17 cellular contexts compared by ENCODE assay signal in the genomic region with DNA sequence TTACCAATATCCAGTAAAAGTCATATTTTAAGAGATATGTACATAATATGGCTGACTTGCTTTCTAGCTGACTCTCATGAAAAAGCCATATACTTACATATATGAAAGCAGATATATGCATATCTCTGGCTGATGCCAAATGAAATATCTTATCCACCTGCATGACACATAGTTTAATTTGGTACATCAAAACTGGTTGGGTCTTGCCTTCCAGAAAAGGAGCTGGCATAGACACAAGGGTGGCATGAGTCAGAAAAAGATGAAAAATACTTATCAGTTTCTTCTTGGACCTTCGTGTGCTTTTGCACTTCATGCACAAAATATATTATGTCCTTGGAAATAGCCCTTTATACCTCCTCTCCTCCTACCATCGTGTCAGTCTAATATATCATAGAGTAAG. TPM values are rescaled to one million over a fixed set of nuclear protein-coding genes. Genes with fewer than 3 reads are reported as not detected.
DNase-seq lines count a peak whose midpoint lies in the region; ATAC-seq and TF ChIP-seq lines count a peak whose summit lies in the region.
"Had no signal": no experiment of that assay in that cellular context is flagged by ENCODE, and none has a peak within 500 bp of the region (broad histone marks: within the 10 kb centered on the region; RNA-seq: fewer than 3 reads in every experiment).

No MANE protein-coding gene starts in this region.

- no peaks in the 10 kb centered on the region for H3K27me3 Mint-ChIP-seq in nephron progenitor cell (ENCODE audit: low read depth, poor library complexity)
- H3K27me3 Mint-ChIP-seq: CD4-positive, CD25-positive, alpha-beta regulatory T cell had no signal

- no peaks in the 10 kb centered on the region for H3K36me3 Mint-ChIP-seq in nephron progenitor cell (ENCODE audit: low read depth)
- H3K36me3 Mint-ChIP-seq: CD4-positive, CD25-positive, alpha-beta regulatory T cell; CD8-positive, alpha-beta T cell had no signal

- CTCF ChIA-PET in RWPE1 (lab: Yijun Ruan, JAX): no interaction called here
- CTCF ChIA-PET in mammary epithelial cell (lab: Charles Lee; ENCODE audit: low non-redundant PET): interaction anchor here (0.8 kb wide), 1 partner anchor 9 kb away, joined by 5 read pairs; no protein-coding TSS in a partner anchor

- WGBS in mammary epithelial cell (ENCODE audit: low coverage, missing lambda C conversion rate): 70% methylated on average over 2 of the region's 2 CpGs

- H2AFZ ChIP-seq in mammary epithelial cell (ENCODE audit: low read depth, low read length): no peak overlapping the region

- DNase-seq in RWPE1 (ENCODE audit: low spot score): peak; percentile 60
- peak; percentile 61 for DNase-seq in mammary epithelial cell
- DNase-seq in nephron progenitor cell: no peak
- no peak for DNase-seq in C1 segment of cervical spinal cord (lab: John Stamatoyannopoulos, UW)
- DNase-seq in upper lobe of right lung: no peak
- DNase-seq in NCI-H524 treated with DMSO at 0.1 percent for 48 hours (lab: John Stamatoyannopoulos, UW): no peak
- DNase-seq: Caco-2; CD4-positive, CD25-positive, alpha-beta regulatory T cell; CD8-positive, alpha-beta T cell; DMS153; DND-41; GOT3; HFFc6 had no signal

- H3K27me3 ChIP-seq in mammary epithelial cell (ENCODE audit: insufficient read depth, low read length) (no peaks in the 10 kb centered on the region), upper lobe of right lung (no peaks in the 10 kb centered on the region)

- H3K27ac ChIP-seq in RWPE1: no peak overlapping the region
- H3K27ac ChIP-seq in mammary epithelial cell (ENCODE audit: insufficient read depth, low read depth, low read length): no peak overlapping the region
- no peak overlapping the region for H3K27ac ChIP-seq in upper lobe of right lung
- H3K27ac ChIP-seq: C4-2B had no signal

- H3K4me1 ChIP-seq in mammary epithelial cell (ENCODE audit: insufficient read depth, low read length) (peaks cover 7% of the 10 kb centered on the region), upper lobe of right lung (no peaks in the 10 kb centered on the region)
- H3K4me1 ChIP-seq: Caco-2, HAP-1 had no signal

- no peak overlapping the region for H3K9ac ChIP-seq in mammary epithelial cell (ENCODE audit: insufficient read depth, low read length)

- no TSS peak for BruUV-seq in mammary epithelial cell (replicated peaks; lab: Mats Ljungman, UMichigan)

- no peak overlapping the region for H3K4me3 Mint-ChIP-seq in nephron progenitor cell
- H3K4me3 Mint-ChIP-seq: CD4-positive, CD25-positive, alpha-beta regulatory T cell; CD8-positive, alpha-beta T cell; HFFc6 had no signal

- H4K20me1 ChIP-seq in mammary epithelial cell (ENCODE audit: insufficient read depth, low read length): no peaks in the 10 kb centered on the region

- in situ Hi-C loops in mammary epithelial cell (cut with MboI; ENCODE audit: low sequenced_read_pairs in 2 of 2): loop anchor here (25.0 kb wide), 2 partner anchors 110 to 260 kb away; no protein-coding TSS in a partner anchor

- peaks cover 28% of the 10 kb centered on the region for H3K4me1 Mint-ChIP-seq in nephron progenitor cell
- H3K4me1 Mint-ChIP-seq: CD4-positive, CD25-positive, alpha-beta regulatory T cell had no signal

- H3K36me3 ChIP-seq in mammary epithelial cell (ENCODE audit: insufficient read depth, low read length): no peaks in the 10 kb centered on the region
- H3K36me3 ChIP-seq in upper lobe of right lung: no peaks in the 10 kb centered on the region
- H3K36me3 ChIP-seq: HAP-1 had no signal

- H3K4me3 ChIP-seq in mammary epithelial cell (replicated peaks in 1 of 3; ENCODE audit: insufficient read depth in 1 of 3, low read depth in 2 of 3, low read length in 3 of 3): no peak overlapping the region
- no peak overlapping the region for H3K4me3 ChIP-seq in upper lobe of right lung
- H3K4me3 ChIP-seq: HAP-1 had no signal

- dilution Hi-C loops in mammary epithelial cell (cut with HindIII; ENCODE audit: low sequenced_read_pairs): no loop called here

- intact Hi-C loops in mammary epithelial cell (cut with micrococcal nuclease) (no loop called here), upper lobe of right lung (cut with DNase I) (no loop called here)

- H3K9me3 Mint-ChIP-seq in nephron progenitor cell: peaks cover 8% of the 10 kb centered on the region
- H3K9me3 Mint-ChIP-seq: CD4-positive, CD25-positive, alpha-beta regulatory T cell; CD8-positive, alpha-beta T cell had no signal

- no peaks in the 10 kb centered on the region for H3K9me3 ChIP-seq in mammary epithelial cell (replicated peaks; ENCODE audit: insufficient read depth, low read length)
- no peaks in the 10 kb centered on the region for H3K9me3 ChIP-seq in upper lobe of right lung
- H3K9me3 ChIP-seq: Caco-2, HAP-1 had no signal

- H3K27ac Mint-ChIP-seq in nephron progenitor cell: peak overlapping the region; percentile 31
- H3K27ac Mint-ChIP-seq: CD4-positive, CD25-positive, alpha-beta regulatory T cell; CD8-positive, alpha-beta T cell; HFFc6 had no signal

- H3K79me2 ChIP-seq in mammary epithelial cell (ENCODE audit: insufficient read depth, low read length): no peaks in the 10 kb centered on the region

- H3K4me2 ChIP-seq in mammary epithelial cell (ENCODE audit: insufficient read depth, low read depth, low read length): no peak overlapping the region

- TF ChIP-seq CTCF in RWPE1 (conservative IDR thresholded peaks at IDR 0.05; ENCODE audit: low read depth): no peak
- no peak for TF ChIP-seq CTCF in mammary epithelial cell (conservative IDR thresholded peaks at IDR 0.05 in 1 of 2, IDR thresholded peaks at IDR 0.05 in 1 of 2; ENCODE audit: extremely low read depth in 1 of 2, insufficient read depth in 1 of 2, low read depth in 1 of 2, low read length in 2 of 2)
- TF ChIP-seq CTCF in nephron progenitor cell (IDR thresholded peaks at IDR 0.05): no peak
- TF ChIP-seq CTCF in upper lobe of right lung (IDR thresholded peaks at IDR 0.05): no peak

- POLR2A ChIA-PET in RWPE1 (lab: Yijun Ruan, JAX; ENCODE audit: low non-redundant PET): no interaction called here

- ATAC-seq in esophagus mucosa (peak; percentile 74), upper lobe of right lung (no peak)
- ATAC-seq: CD8-positive, alpha-beta T cell had no signal

RNA-seq across cellular contexts. Expression of a gene that starts 32.1 kb away (rescaled TPM):
- total RNA-seq in mammary epithelial cell: under 1 TPM; 0.50 to 0.71 TPM
- polyA plus RNA-seq in mammary epithelial cell: 0.17 TPM
- not detected for polyA minus RNA-seq in mammary epithelial cell
- total RNA-seq in esophagus mucosa: 0.08 TPM
- total RNA-seq in upper lobe of right lung: not detected
- polyA plus RNA-seq: BJ had no signal

RNA-seq across cellular contexts. Expression of a gene that starts 32.3 kb away (rescaled TPM):
- 10 to 100 TPM; 34.8 to 42.8 TPM for total RNA-seq in mammary epithelial cell
- 14.7 TPM for polyA plus RNA-seq in mammary epithelial cell
- polyA minus RNA-seq in mammary epithelial cell: 19.6 TPM
- 29.8 TPM for total RNA-seq in esophagus mucosa
- total RNA-seq in upper lobe of right lung: 29.3 TPM

Comparison
In these comparisons a context has a peak if more than half of its experiments do, and no peak if none do; other contexts are left out.
1. DNase-seq: peak in RWPE1 (single experiment) and mammary epithelial cell (single experiment); none in nephron progenitor cell (single experiment), C1 segment of cervical spinal cord (0 of 14), upper lobe of right lung (single experiment) and NCI-H524 treated with DMSO at 0.1 percent for 48 hours (single experiment).